20 cellular contexts compared by ENCODE assay signal in the genomic region with DNA sequence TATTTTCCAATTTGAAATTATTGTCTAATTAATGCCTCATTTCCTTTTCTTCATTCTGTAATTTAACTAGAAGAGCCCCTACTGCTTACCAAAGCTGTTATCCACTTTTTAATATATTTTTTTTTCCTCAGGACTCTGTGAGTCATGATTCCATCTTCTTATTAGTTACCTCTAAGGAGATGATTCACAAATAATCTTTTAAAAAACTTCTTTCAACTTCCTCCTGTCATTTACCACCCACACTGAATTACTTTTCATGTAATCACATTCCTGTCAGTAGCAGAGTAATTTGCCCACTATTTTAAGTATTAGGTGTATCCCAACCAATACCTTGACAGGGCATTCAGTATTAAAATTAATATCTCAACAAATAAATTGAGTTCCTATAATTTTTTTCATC.
DNase-seq lines count a peak whose midpoint lies in the region; ATAC-seq and TF ChIP-seq lines count a peak whose summit lies in the region.
"Had no signal": no experiment of that assay in that cellular context is flagged by ENCODE, and none has a peak within 500 bp of the region (broad histone marks: within the 10 kb centered on the region; RNA-seq: fewer than 3 reads in every experiment).

No MANE protein-coding gene starts in this region.

- DNase-seq in GM03348 (ENCODE audit: low spot score) (peak; percentile 6), RWPE1 (ENCODE audit: low spot score) (peak; percentile 54), fibroblast of mammary gland (ENCODE audit: low read depth) (peak; percentile 10)
- no peak for DNase-seq in activated CD4-positive, alpha-beta T cell treated with anti-CD3 and anti-CD28 coated beads, Interleukin-2, amount 50 U/mL, for 4 hours
- DNase-seq in activated naive CD8-positive, alpha-beta T cell treated with anti-CD3 and anti-CD28 coated beads, Interleukin-2, amount 50 U/mL, for 24 hours, result no peak
- DNase-seq: COR-L47, DMS 273 treated with DMSO at 0.1 percent for 48 hours, DND-41, GF-D8, GM23248, NCI-H1105, NCI-H1694, NCI-H2227 treated with DMSO at 0.1 percent for 48 hours, NCI-H524 treated with DMSO at 0.1 percent for 48 hours had no signal

- H3K27ac ChIP-seq in RWPE1, result no peak overlapping the region
- H3K27ac ChIP-seq: GM23248 had no signal

- CTCF ChIA-PET in RWPE1 (lab: Yijun Ruan, JAX), result no interaction called here

- no peaks in the 10 kb centered on the region for H3K36me3 Mint-ChIP-seq in activated naive CD8-positive, alpha-beta T cell treated with anti-CD3 and anti-CD28 coated beads, Interleukin-2, amount 50 U/mL, for 24 hours (ENCODE audit: low read depth)

- no peaks in the 10 kb centered on the region for H3K4me1 Mint-ChIP-seq in activated naive CD8-positive, alpha-beta T cell treated with anti-CD3 and anti-CD28 coated beads, Interleukin-2, amount 50 U/mL, for 24 hours
- H3K4me1 Mint-ChIP-seq: B cell had no signal

- no peaks in the 10 kb centered on the region for H3K27me3 Mint-ChIP-seq in activated naive CD8-positive, alpha-beta T cell treated with anti-CD3 and anti-CD28 coated beads, Interleukin-2, amount 50 U/mL, for 24 hours
- H3K27me3 Mint-ChIP-seq: B cell had no signal

- H3K9me3 Mint-ChIP-seq in activated naive CD8-positive, alpha-beta T cell treated with anti-CD3 and anti-CD28 coated beads, Interleukin-2, amount 50 U/mL, for 24 hours, result peaks cover 20% of the 10 kb centered on the region

- H3K27ac Mint-ChIP-seq in activated naive CD8-positive, alpha-beta T cell treated with anti-CD3 and anti-CD28 coated beads, Interleukin-2, amount 50 U/mL, for 24 hours, result no peak overlapping the region
- H3K27ac Mint-ChIP-seq: B cell had no signal

- no peak for TF ChIP-seq CTCF in RWPE1 (conservative IDR thresholded peaks at IDR 0.05; ENCODE audit: low read depth)
- no peak for TF ChIP-seq CTCF in fibroblast of mammary gland (conservative IDR thresholded peaks at IDR 0.05; ENCODE audit: control insufficient read depth, insufficient read depth, low read depth, low read length)

- no peak overlapping the region for H3K4me3 Mint-ChIP-seq in activated naive CD8-positive, alpha-beta T cell treated with anti-CD3 and anti-CD28 coated beads, Interleukin-2, amount 50 U/mL, for 24 hours
- H3K4me3 Mint-ChIP-seq: B cell had no signal

- POLR2A ChIA-PET in RWPE1 (lab: Yijun Ruan, JAX; ENCODE audit: low non-redundant PET), result no interaction called here

- no peak for ATAC-seq in HG03571 (IDR thresholded peaks at IDR 0.05; ENCODE audit: unreplicated experiment)
- no peak for ATAC-seq in GM18873 (IDR thresholded peaks at IDR 0.05; ENCODE audit: low FRiP score, unreplicated experiment)
- ATAC-seq in activated naive CD8-positive, alpha-beta T cell treated with anti-CD3 and anti-CD28 coated beads, Interleukin-2, amount 50 U/mL, for 24 hours, result no peak
- ATAC-seq: GM12878, K562 had no signal

- H3K4me3 ChIP-seq in fibroblast of mammary gland (ENCODE audit: control insufficient read depth, low read depth, low read length), result no peak overlapping the region
- H3K4me3 ChIP-seq: GM12878, GM23248, HAP-1, K562 had no signal

Comparison
In these comparisons a context has a peak if more than half of its experiments do, and no peak if none do; other contexts are left out.
1. DNase-seq: peak in GM03348 (single experiment), RWPE1 (single experiment) and fibroblast of mammary gland (single experiment); none in activated CD4-positive, alpha-beta T cell treated with anti-CD3 and anti-CD28 coated beads, Interleukin-2, amount 50 U/mL, for 4 hours (0 of 2) and activated naive CD8-positive, alpha-beta T cell treated with anti-CD3 and anti-CD28 coated beads, Interleukin-2, amount 50 U/mL, for 24 hours (single experiment).